Comparison of ENCODE assay signal across 24 cellular contexts in genomic region chr12:41436076-41436475, GRCh38.
"Had no signal": no experiment of that assay in that cellular context is flagged by ENCODE, and none has a peak within 500 bp of the region (broad histone marks: within the 10 kb centered on the region; RNA-seq: fewer than 3 reads in every experiment).

No MANE protein-coding gene starts in this region.

- H3K27ac ChIP-seq: colonic mucosa, esophagus muscularis mucosa, left lung, sigmoid colon, transverse colon, uterus had no signal

- DNase-seq: activated CD4-positive, alpha-beta T cell treated with anti-CD3 and anti-CD28 coated beads for 36 hours; activated CD4-positive, alpha-beta T cell treated with anti-CD3 and anti-CD28 coated beads, Interleukin-2, amount 50 U/mL, for 4 hours; activated CD8-positive, alpha-beta memory T cell treated with anti-CD3 and anti-CD28 coated beads for 24 hours; activated CD8-positive, alpha-beta memory T cell treated with anti-CD3 and anti-CD28 coated beads, Interleukin-2, amount 50 U/mL, for 48 hours; activated naive CD4-positive, alpha-beta T cell treated with Interleukin-2 at 50 U/mL for 16 hours; activated naive CD8-positive, alpha-beta T cell treated with anti-CD3 and anti-CD28 coated beads for 36 hours; activated T-cell treated with anti-CD3 and anti-CD28 coated beads, Interleukin-2, amount 50 U/mL, for 4 hours; colonic mucosa; dorsolateral prefrontal cortex; effector memory CD8-positive, alpha-beta T cell; glutamatergic neuron; hippocampal formation; kidney glomerular epithelial cell; left lung; naive thymus-derived CD4-positive, alpha-beta T cell; posterior cingulate gyrus; sigmoid colon; stimulated activated CD4-positive, alpha-beta T cell treated with anti-CD3 and anti-CD28 coated beads, Interleukin-15, amount 100 ng/mL, for 24 hours; stimulated activated naive B cell treated with anti-CD40 and anti-IgM and Interleukin-4, amounts not matched to agents 10 μg/mL and 1 μg/mL and 100 μg/mL, for 72 hours; transverse colon; uterus had no signal

- H3K27me3 ChIP-seq: colonic mucosa, dorsolateral prefrontal cortex, esophagus muscularis mucosa, left lung, sigmoid colon, transverse colon, uterus had no signal

- H3K36me3 ChIP-seq: colonic mucosa, esophagus muscularis mucosa, left lung, sigmoid colon, transverse colon, uterus had no signal

- H3K4me1 ChIP-seq: colonic mucosa, left lung, transverse colon, uterus had no signal

- H3K9me3 ChIP-seq: colonic mucosa, esophagus muscularis mucosa, left lung, sigmoid colon, transverse colon, uterus had no signal

- H3K4me3 ChIP-seq: colonic mucosa, dorsolateral prefrontal cortex, esophagus muscularis mucosa, left lung, lung, sigmoid colon, smooth muscle cell, transverse colon, uterus had no signal
